In the genomic region with DNA sequence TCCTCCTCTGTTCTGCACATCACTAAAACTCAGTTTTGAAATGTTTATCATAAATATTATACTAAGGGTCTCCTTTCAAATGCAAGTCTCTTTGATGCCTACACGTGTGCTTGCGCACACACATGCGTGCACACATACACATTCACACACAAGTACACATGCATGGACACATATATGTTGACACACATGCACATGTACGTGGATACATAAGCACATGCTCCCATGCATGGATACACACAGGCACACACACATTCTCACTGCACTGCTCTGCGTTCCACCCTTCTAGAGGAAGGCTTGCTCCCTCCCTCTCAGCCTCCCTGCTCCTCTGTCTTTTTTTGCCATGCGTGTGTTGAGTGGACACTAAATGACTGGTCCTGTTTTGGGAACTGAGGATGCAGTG, we compare ENCODE assay signal across 28 cellular contexts.
"Had no signal": no experiment of that assay in that cellular context is flagged by ENCODE, and none has a peak within 500 bp of the region (broad histone marks: within the 10 kb centered on the region; RNA-seq: fewer than 3 reads in every experiment).

No MANE protein-coding gene starts in this region.

- H3K4me3 Mint-ChIP-seq: immature natural killer cell; nephron; stimulated activated naive B cell treated with anti-CD40 and anti-IgM and Interleukin-4, amounts not matched to agents 10 μg/mL and 1 μg/mL and 100 μg/mL, for 72 hours had no signal

- H3K9me3 ChIP-seq: heart left ventricle, lower lobe of right lung, pancreas, prostate gland, stomach, testis, thyroid gland, transverse colon, upper lobe of right lung had no signal

- FAIRE-seq: islet of Langerhans, pancreas, urothelium cell line had no signal

- H3K4me3 ChIP-seq: heart left ventricle, lower lobe of right lung, pancreas, prostate gland, skin epidermis, stomach, testis, thyroid gland, transverse colon, upper lobe of right lung had no signal

- H3K36me3 ChIP-seq: heart left ventricle, lower lobe of right lung, pancreas, prostate gland, stomach, thyroid gland, transverse colon, upper lobe of right lung had no signal

- H3K4me1 ChIP-seq: heart left ventricle, lower lobe of right lung, pancreas, prostate gland, stomach, testis, thyroid gland, transverse colon, upper lobe of right lung had no signal

- ATAC-seq: heart left ventricle; left lobe of liver; left ventricle myocardium superior; lower lobe of right lung; naive thymus-derived CD8-positive, alpha-beta T cell; pancreas; sciatic nerve; stimulated activated naive B cell treated with anti-CD40 and anti-IgM and Interleukin-4, amounts not matched to agents 10 μg/mL and 1 μg/mL and 100 μg/mL, for 72 hours; stimulated activated naive CD8-positive, alpha-beta T cell treated with anti-CD3 and anti-CD28 coated beads, Interleukin-15, Interleukin-2, amounts not matched to agents 100 U/mL and 50 U/mL, for 24 hours; upper lobe of right lung had no signal

- H3K36me3 Mint-ChIP-seq: naive thymus-derived CD8-positive, alpha-beta T cell; stimulated activated naive B cell treated with anti-CD40 and anti-IgM and Interleukin-4, amounts not matched to agents 10 μg/mL and 1 μg/mL and 100 μg/mL, for 72 hours had no signal

- H3K27me3 Mint-ChIP-seq: stimulated activated naive B cell treated with anti-CD40 and anti-IgM and Interleukin-4, amounts not matched to agents 10 μg/mL and 1 μg/mL and 100 μg/mL, for 72 hours had no signal

- DNase-seq: heart left ventricle; hypothalamus; immature natural killer cell; left ventricle myocardium superior; lower lobe of right lung; mammary epithelial cell; mesenchymal stem cell; naive thymus-derived CD8-positive, alpha-beta T cell; pancreas; posterior cingulate gyrus; stimulated activated CD4-positive, alpha-beta T cell treated with anti-CD3 and anti-CD28 coated beads, Interleukin-12 subunit alpha, Interleukin-12 subunit beta, amount 100 ng/mL, for 4 hours; stimulated activated CD4-positive, alpha-beta T cell treated with anti-CD3 and anti-CD28 coated beads, Interleukin-15, amount 100 ng/mL, for 24 hours; stimulated activated CD4-positive, alpha-beta T cell treated with anti-CD3 and anti-CD28 coated beads, Interleukin-2, amount 100 ng/mL, for 24 hours; stimulated activated CD4-positive, alpha-beta T cell treated with anti-CD3 and anti-CD28 coated beads, Interleukin-4, amount 100 ng/mL, for 1 hour; stimulated activated naive B cell treated with anti-CD40 and anti-IgM and Interleukin-4, amounts not matched to agents 10 μg/mL and 1 μg/mL and 100 μg/mL, for 72 hours; stimulated activated naive CD8-positive, alpha-beta T cell treated with anti-CD3 and anti-CD28 coated beads, Interleukin-15, Interleukin-2, amounts not matched to agents 100 U/mL and 50 U/mL, for 24 hours; stomach; testis; thyroid gland; transverse colon; upper lobe of right lung had no signal

- H3K4me1 Mint-ChIP-seq: immature natural killer cell; naive thymus-derived CD8-positive, alpha-beta T cell; nephron; stimulated activated naive B cell treated with anti-CD40 and anti-IgM and Interleukin-4, amounts not matched to agents 10 μg/mL and 1 μg/mL and 100 μg/mL, for 72 hours had no signal

- H3K27me3 ChIP-seq: heart left ventricle, pancreas, stomach, testis, thyroid gland, transverse colon, upper lobe of right lung had no signal

- H3K27ac ChIP-seq: heart left ventricle, lower lobe of right lung, pancreas, prostate gland, skin epidermis, stomach, testis, thyroid gland, transverse colon, upper lobe of right lung had no signal

- H3K27ac Mint-ChIP-seq: immature natural killer cell; naive thymus-derived CD8-positive, alpha-beta T cell; nephron; stimulated activated naive B cell treated with anti-CD40 and anti-IgM and Interleukin-4, amounts not matched to agents 10 μg/mL and 1 μg/mL and 100 μg/mL, for 72 hours had no signal
